11 cellular contexts compared by ENCODE assay signal in the genomic region with DNA sequence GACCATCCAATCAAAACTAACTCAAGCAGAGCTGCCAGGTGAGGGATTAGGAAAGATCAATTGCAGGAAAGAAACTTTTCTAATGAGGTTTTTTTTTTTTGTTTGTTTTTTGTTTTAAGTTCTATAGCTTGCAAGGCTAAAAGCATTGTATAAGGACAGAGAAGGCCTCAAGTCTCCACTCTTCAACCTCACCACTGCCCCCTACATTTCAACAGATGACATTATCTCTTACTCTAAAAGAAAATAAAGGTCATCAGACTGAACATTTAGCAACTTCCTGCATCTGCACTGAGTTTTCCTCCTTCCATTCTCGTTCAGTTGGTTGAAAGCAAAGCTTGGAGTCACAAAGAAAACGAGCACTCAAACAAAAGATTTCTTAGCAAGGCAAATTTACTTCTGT. TPM values are rescaled to one million over a fixed set of nuclear protein-coding genes. Genes with fewer than 3 reads are reported as not detected.
DNase-seq lines count a peak whose midpoint lies in the region; ATAC-seq and TF ChIP-seq lines count a peak whose summit lies in the region.
"Had no signal": no experiment of that assay in that cellular context is flagged by ENCODE, and none has a peak within 500 bp of the region (broad histone marks: within the 10 kb centered on the region; RNA-seq: fewer than 3 reads in every experiment).

No MANE protein-coding gene starts in this region.

- CTCF ChIA-PET in PC-3 (lab: Charles Lee) = no interaction called here

- H3K4me1 ChIP-seq in BE2C = 0 out of 2 replicates have a peak, but pooled peaks cover 3% of the 10 kb centered on the region
- no peaks in the 10 kb centered on the region for H3K4me1 ChIP-seq in PC-3 (ENCODE audit: insufficient read depth, low read length)
- H3K4me1 ChIP-seq: BLaER1 treated with 17β-estradiol and CSF1 and Interleukin-3, amounts not matched to agents 10 nM and 100 nM; gastrocnemius medialis; vagina had no signal

- no peaks in the 10 kb centered on the region for H4K20me1 ChIP-seq in PC-3 (ENCODE audit: low read length)
- H4K20me1 ChIP-seq: BLaER1 treated with 17β-estradiol and CSF1 and Interleukin-3, amounts not matched to agents 10 nM and 100 nM had no signal

- no peaks in the 10 kb centered on the region for H3K36me3 ChIP-seq in BE2C
- no peaks in the 10 kb centered on the region for H3K36me3 ChIP-seq in PC-3 (ENCODE audit: low read depth, low read length)
- H3K36me3 ChIP-seq: BLaER1 treated with 17β-estradiol and CSF1 and Interleukin-3, amounts not matched to agents 10 nM and 100 nM; gastrocnemius medialis; vagina had no signal

- no peaks in the 10 kb centered on the region for H3K27me3 ChIP-seq in BE2C
- H3K27me3 ChIP-seq in PC-3 (ENCODE audit: low read length) = peaks cover 15% of the 10 kb centered on the region; the same call in 1 of the 2 replicates
- H3K27me3 ChIP-seq: BLaER1 treated with 17β-estradiol and CSF1 and Interleukin-3, amounts not matched to agents 10 nM and 100 nM; gastrocnemius medialis; vagina had no signal

- no peaks in the 10 kb centered on the region for H3F3A ChIP-seq in PC-3 (ENCODE audit: low read length, unreplicated experiment)

- H3K9ac ChIP-seq in PC-3 (ENCODE audit: low read length) = no peak overlapping the region
- H3K9ac ChIP-seq: BLaER1 treated with 17β-estradiol and CSF1 and Interleukin-3, amounts not matched to agents 10 nM and 100 nM had no signal

- DNase-seq in BE2C = no peak
- DNase-seq in GM20000 (ENCODE audit: low spot score) = peak; percentile 16
- DNase-seq in PC-3 = no peak
- DNase-seq in fibroblast of pulmonary artery (ENCODE audit: low read depth) = peak; percentile 25
- no peak for DNase-seq in GF-D8 (lab: John Stamatoyannopoulos, UW)
- no peak for DNase-seq in stimulated activated CD4-positive, alpha-beta T cell treated with anti-CD3 and anti-CD28 coated beads, Interleukin-12 subunit alpha, Interleukin-12 subunit beta, amount 100 ng/mL, for 4 hours
- DNase-seq: gastrocnemius medialis had no signal

- H3K4me3 ChIP-seq in BE2C (ENCODE audit: low read depth, low read length) = no peak overlapping the region
- H3K4me3 ChIP-seq in PC-3 (ENCODE audit: low read length) = no peak overlapping the region
- H3K4me3 ChIP-seq in fibroblast of pulmonary artery (replicated peaks; ENCODE audit: low read depth, low read length) = no peak overlapping the region
- H3K4me3 ChIP-seq: BLaER1 treated with 17β-estradiol and CSF1 and Interleukin-3, amounts not matched to agents 10 nM and 100 nM; gastrocnemius medialis; vagina had no signal

- no peaks in the 10 kb centered on the region for H3K9me2 ChIP-seq in PC-3 (replicated peaks; ENCODE audit: low read length)

- no peak overlapping the region for H2AFZ ChIP-seq in PC-3 (ENCODE audit: low read length)

- no TSS peak for BruUV-seq in PC-3 (replicated peaks; lab: Mats Ljungman, UMichigan)

- TF ChIP-seq CTCF in BE2C (IDR thresholded peaks at IDR 0.05; ENCODE audit: low read depth, low read length) (peak; percentile 55), GM20000 (IDR thresholded peaks at IDR 0.05; ENCODE audit: extremely low read depth, missing control alignments) (peak; percentile 23), PC-3 (conservative IDR thresholded peaks at IDR 0.05; ENCODE audit: low read depth, low read length) (peak; percentile 36; the same call in 1 of the 2 replicates), fibroblast of pulmonary artery (IDR thresholded peaks at IDR 0.05; ENCODE audit: low read length, missing control alignments) (peak; percentile 17)

- ATAC-seq in PC-3 (no peak), HG03439 (IDR thresholded peaks at IDR 0.05; ENCODE audit: unreplicated experiment) (no peak), HG02571 (IDR thresholded peaks at IDR 0.05; ENCODE audit: unreplicated experiment) (no peak)
- ATAC-seq: gastrocnemius medialis had no signal

- no peaks in the 10 kb centered on the region for H3K79me2 ChIP-seq in PC-3 (ENCODE audit: low read length)

- intact Hi-C loops in PC-3 (cut with micrococcal nuclease) = no loop called here

- H3K9me3 ChIP-seq in BE2C (no peaks in the 10 kb centered on the region; the same call in 1 of the 2 replicates), PC-3 (ENCODE audit: low read length) (no peaks in the 10 kb centered on the region)
- H3K9me3 ChIP-seq: gastrocnemius medialis, vagina had no signal

- POLR2A ChIA-PET in PC-3 (lab: Charles Lee; ENCODE audit: unreplicated experiment) = no interaction called here

- H3K4me2 ChIP-seq in PC-3 (ENCODE audit: low read length) = no peak overlapping the region
- H3K4me2 ChIP-seq: BLaER1 treated with 17β-estradiol and CSF1 and Interleukin-3, amounts not matched to agents 10 nM and 100 nM had no signal

- H3K27ac ChIP-seq in PC-3 (ENCODE audit: low read length) = no peak overlapping the region
- H3K27ac ChIP-seq: BLaER1 treated with 17β-estradiol and CSF1 and Interleukin-3, amounts not matched to agents 10 nM and 100 nM; gastrocnemius medialis; vagina had no signal

RNA-seq across cellular contexts. Expression of a gene that starts 45.2 kb away (rescaled TPM):
- polyA plus RNA-seq in BE2C (2012; ENCODE audit: insufficient read depth, insufficient read length, low read depth) = 68.7 TPM
- 43.5 and 45.8 TPM in 2 replicates for total RNA-seq in PC-3 (2014; rRNA removed)

Comparison
In these comparisons a context has a peak if more than half of its experiments do, and no peak if none do; other contexts are left out.
1. DNase-seq: peak in GM20000 (single experiment) and fibroblast of pulmonary artery (single experiment); none in BE2C (single experiment), PC-3 (single experiment), GF-D8 (single experiment) and stimulated activated CD4-positive, alpha-beta T cell treated with anti-CD3 and anti-CD28 coated beads, Interleukin-12 subunit alpha, Interleukin-12 subunit beta, amount 100 ng/mL, for 4 hours (single experiment).
2. Peak in every context shown above with its lines, with median percentiles within 50 percentile points of each other: CTCF ChIP-seq.